ENCODE assay signal across 9 cellular contexts in genomic region chr13:20359335-20359734, GRCh38.
A peak's percentile ranks its signal among the peaks of the same experiment; 100 is the strongest.
DNase-seq lines count a peak whose midpoint lies in the region; ATAC-seq and TF ChIP-seq lines count a peak whose summit lies in the region.
"Had no signal": no experiment of that assay in that cellular context is flagged by ENCODE, and none has a peak within 500 bp of the region (broad histone marks: within the 10 kb centered on the region; RNA-seq: fewer than 3 reads in every experiment).

No MANE protein-coding gene starts in this region.

- no peaks in the 10 kb centered on the region for H3K9me2 ChIP-seq in hepatocyte (replicated peaks; ENCODE audit: insufficient read depth)

- POLR2A ChIA-PET in RWPE1 (lab: Yijun Ruan, JAX; ENCODE audit: low non-redundant PET): no interaction called here

- CTCF ChIA-PET in RWPE1 (lab: Yijun Ruan, JAX): interaction anchor here (0.9 kb wide), 1 partner anchor 162 kb away, joined by 3 read pairs; no protein-coding TSS in a partner anchor

- peaks cover 14% of the 10 kb centered on the region for H3K4me1 Mint-ChIP-seq in activated naive CD8-positive, alpha-beta T cell treated with anti-CD3 and anti-CD28 coated beads, Interleukin-2, amount 50 U/mL, for 24 hours
- peaks cover 7% of the 10 kb centered on the region for H3K4me1 Mint-ChIP-seq in activated naive CD8-positive, alpha-beta T cell treated with anti-CD3 and anti-CD28 coated beads for 36 hours
- H3K4me1 Mint-ChIP-seq in immature natural killer cell: peaks cover 12 to 17% of the 10 kb centered on the region in 2 donors

- no peak overlapping the region for H3K27ac Mint-ChIP-seq in activated naive CD8-positive, alpha-beta T cell treated with anti-CD3 and anti-CD28 coated beads, Interleukin-2, amount 50 U/mL, for 24 hours
- no peak overlapping the region for H3K27ac Mint-ChIP-seq in activated naive CD8-positive, alpha-beta T cell treated with anti-CD3 and anti-CD28 coated beads for 36 hours
- H3K27ac Mint-ChIP-seq in immature natural killer cell: no peak overlapping the region

- no peak overlapping the region for H3K4me2 ChIP-seq in hepatocyte

- no peak overlapping the region for H2AFZ ChIP-seq in hepatocyte

- H3K79me2 ChIP-seq in hepatocyte: no peaks in the 10 kb centered on the region

- no peaks in the 10 kb centered on the region for H4K20me1 ChIP-seq in hepatocyte (ENCODE audit: insufficient read depth, poor library complexity, severe bottlenecking)

- no peak for TF ChIP-seq CTCF in RWPE1 (conservative IDR thresholded peaks at IDR 0.05; ENCODE audit: low read depth)
- no peak for TF ChIP-seq CTCF in hepatocyte (IDR thresholded peaks at IDR 0.05; ENCODE audit: poor library complexity)

- no peaks in the 10 kb centered on the region for H3K36me3 ChIP-seq in hepatocyte (replicated peaks; ENCODE audit: insufficient read depth, low read depth)

- intact Hi-C loops in Right ventricle myocardium inferior (cut with DNase I): no loop called here

- no peaks in the 10 kb centered on the region for H3K9me3 ChIP-seq in hepatocyte (ENCODE audit: low read depth)

- no peaks in the 10 kb centered on the region for H3K36me3 Mint-ChIP-seq in activated naive CD8-positive, alpha-beta T cell treated with anti-CD3 and anti-CD28 coated beads, Interleukin-2, amount 50 U/mL, for 24 hours (ENCODE audit: low read depth)
- H3K36me3 Mint-ChIP-seq in activated naive CD8-positive, alpha-beta T cell treated with anti-CD3 and anti-CD28 coated beads for 36 hours: no peaks in the 10 kb centered on the region
- no peaks in the 10 kb centered on the region for H3K36me3 Mint-ChIP-seq in immature natural killer cell

- no peaks in the 10 kb centered on the region for H3K9me3 Mint-ChIP-seq in activated naive CD8-positive, alpha-beta T cell treated with anti-CD3 and anti-CD28 coated beads, Interleukin-2, amount 50 U/mL, for 24 hours
- H3K9me3 Mint-ChIP-seq in activated naive CD8-positive, alpha-beta T cell treated with anti-CD3 and anti-CD28 coated beads for 36 hours: no peaks in the 10 kb centered on the region
- H3K9me3 Mint-ChIP-seq in immature natural killer cell: no peaks in the 10 kb centered on the region

- peak overlapping the region; percentile 92 for H3K27ac ChIP-seq in RWPE1
- H3K27ac ChIP-seq in hepatocyte: no peak overlapping the region

- DNase-seq in activated naive CD8-positive, alpha-beta T cell treated with anti-CD3 and anti-CD28 coated beads, Interleukin-2, amount 50 U/mL, for 24 hours: no peak
- no peak for DNase-seq in activated naive CD8-positive, alpha-beta T cell treated with anti-CD3 and anti-CD28 coated beads for 36 hours
- DNase-seq in RWPE1 (ENCODE audit: low spot score) (peak; percentile 95), fibroblast of peridontal ligament (ENCODE audit: extremely low read depth) (peak; percentile 88), hepatocyte (ENCODE audit: low spot score) (no peak), immature natural killer cell (no peak), HuH-7.5 (ENCODE audit: low spot score) (no peak), Right ventricle myocardium inferior (ENCODE audit: missing footprints) (no peak)
- DNase-seq: stimulated activated CD4-positive, alpha-beta T cell treated with anti-CD3 and anti-CD28 coated beads, Interleukin-4, amount 100 ng/mL, for 1 hour had no signal

- H3K27me3 ChIP-seq in hepatocyte: no peaks in the 10 kb centered on the region

- ATAC-seq in activated naive CD8-positive, alpha-beta T cell treated with anti-CD3 and anti-CD28 coated beads, Interleukin-2, amount 50 U/mL, for 24 hours: peak; percentile 93
- ATAC-seq in Right ventricle myocardium inferior: no peak

- H3K27me3 Mint-ChIP-seq in activated naive CD8-positive, alpha-beta T cell treated with anti-CD3 and anti-CD28 coated beads, Interleukin-2, amount 50 U/mL, for 24 hours: no peaks in the 10 kb centered on the region
- H3K27me3 Mint-ChIP-seq in activated naive CD8-positive, alpha-beta T cell treated with anti-CD3 and anti-CD28 coated beads for 36 hours: peaks cover 3% of the 10 kb centered on the region
- peaks cover 0 to 4% (median 1%) of the 10 kb centered on the region in 3 donors for H3K27me3 Mint-ChIP-seq in immature natural killer cell (ENCODE audit: low read depth in 3 of 3)

- no peak overlapping the region for H3K4me3 Mint-ChIP-seq in activated naive CD8-positive, alpha-beta T cell treated with anti-CD3 and anti-CD28 coated beads, Interleukin-2, amount 50 U/mL, for 24 hours
- no peak overlapping the region for H3K4me3 Mint-ChIP-seq in activated naive CD8-positive, alpha-beta T cell treated with anti-CD3 and anti-CD28 coated beads for 36 hours
- no peak overlapping the region for H3K4me3 Mint-ChIP-seq in immature natural killer cell

- no peak overlapping the region for H3K4me3 ChIP-seq in hepatocyte

- H3K4me1 ChIP-seq in hepatocyte (ENCODE audit: insufficient read depth): peaks cover 6% of the 10 kb centered on the region

- 79% methylated on average over 5 of the region's 5 CpGs for WGBS in hepatocyte (ENCODE audit: low lambda C conversion rate, missing lambda C conversion rate)

Comparison
In these comparisons a context has a peak if more than half of its experiments do, and no peak if none do; other contexts are left out.
1. DNase-seq: peak in RWPE1 (single experiment) and fibroblast of peridontal ligament (single experiment); none in activated naive CD8-positive, alpha-beta T cell treated with anti-CD3 and anti-CD28 coated beads, Interleukin-2, amount 50 U/mL, for 24 hours (single experiment), activated naive CD8-positive, alpha-beta T cell treated with anti-CD3 and anti-CD28 coated beads for 36 hours (single experiment), hepatocyte (single experiment), immature natural killer cell (0 of 3), HuH-7.5 (single experiment) and Right ventricle myocardium inferior (single experiment).